ENCODE assay signal across 8 cellular contexts in genomic region chr1:25397422-25397992, GRCh38. TPM values are rescaled to one million over a fixed set of nuclear protein-coding genes. Genes with fewer than 3 reads are reported as not detected.
DNase-seq lines count a peak whose midpoint lies in the region; ATAC-seq and TF ChIP-seq lines count a peak whose summit lies in the region.
"Not testable (repeated sequence)": the region's sequence is repeated elsewhere in the genome, so short reads cannot be mapped to it uniquely, and the experiment has no call there.
"Had no signal": no experiment of that assay in that cellular context is flagged by ENCODE, and none has a peak within 500 bp of the region (broad histone marks: within the 10 kb centered on the region; RNA-seq: fewer than 3 reads in every experiment).

No MANE protein-coding gene starts in this region.

- H3F3A ChIP-seq in GM23338 (replicated peaks; ENCODE audit: low read depth): not testable (repeated sequence)

- ATAC-seq in GM23338 (peak; percentile 35; the same call in 1 of the 3 replicates), activated B cell treated with CpG ODN at 0.5 μM for 24 hours (ENCODE audit: low read depth) (peak; percentile 21), heart right ventricle (peak in 6 of 8 donors; percentile 39 to 80 (median 52)), right lobe of liver (peak in 3 of 4 donors; percentile 33 to 48 (median 42))
- ATAC-seq in stimulated activated naive B cell treated with anti-CD40 and anti-IgM and Interleukin-4, amounts not matched to agents 10 μg/mL and 1 μg/mL and 100 μg/mL, for 72 hours (replicated peaks): peak; percentile 42 to 69

- not testable (repeated sequence) for H3K4me1 Mint-ChIP-seq in GM23338; activated B cell treated with CpG ODN at 0.5 μM for 24 hours; stimulated activated naive B cell treated with anti-CD40 and anti-IgM and Interleukin-4, amounts not matched to agents 10 μg/mL and 1 μg/mL and 100 μg/mL, for 72 hours

- not testable (repeated sequence) for H3K4me3 ChIP-seq in GM23338; fibroblast of mammary gland (ENCODE audit: control insufficient read depth, low read depth, low read length); heart right ventricle; right lobe of liver

- intact Hi-C loops in activated B cell treated with CpG ODN at 0.5 μM for 24 hours (cut with micrococcal nuclease); heart right ventricle (cut with DNase I); right lobe of liver (cut with DNase I): not testable (repeated sequence)

- DNase-seq in EH (ENCODE audit: low read depth) (peak; percentile 51), fibroblast of mammary gland (ENCODE audit: low read depth) (peak; percentile 38)
- DNase-seq in GM23338 (ENCODE audit: low spot score); activated B cell treated with CpG ODN at 0.5 μM for 24 hours; heart right ventricle; right lobe of liver; stimulated activated naive B cell treated with anti-CD40 and anti-IgM and Interleukin-4, amounts not matched to agents 10 μg/mL and 1 μg/mL and 100 μg/mL, for 72 hours: not testable (repeated sequence)

- not testable (repeated sequence) for H3K4me3 Mint-ChIP-seq in GM23338; activated B cell treated with CpG ODN at 0.5 μM for 24 hours; stimulated activated naive B cell treated with anti-CD40 and anti-IgM and Interleukin-4, amounts not matched to agents 10 μg/mL and 1 μg/mL and 100 μg/mL, for 72 hours

- not testable (repeated sequence) for H3K27ac Mint-ChIP-seq in GM23338; activated B cell treated with CpG ODN at 0.5 μM for 24 hours; stimulated activated naive B cell treated with anti-CD40 and anti-IgM and Interleukin-4, amounts not matched to agents 10 μg/mL and 1 μg/mL and 100 μg/mL, for 72 hours

- H3K9me2 ChIP-seq in GM23338 (ENCODE audit: insufficient read depth): not testable (repeated sequence)

- CTCF ChIA-PET in activated B cell treated with CpG ODN at 0.5 μM for 24 hours (lab: Charles Lee): not testable (repeated sequence)

- H3K4me2 ChIP-seq in GM23338: not testable (repeated sequence)

- TF ChIP-seq CTCF in GM23338 (conservative IDR thresholded peaks at IDR 0.05; ENCODE audit: low read depth in 2 of 2); activated B cell treated with CpG ODN at 0.5 μM for 24 hours (IDR thresholded peaks at IDR 0.05); fibroblast of mammary gland (conservative IDR thresholded peaks at IDR 0.05; ENCODE audit: control insufficient read depth, insufficient read depth, low read depth, low read length); heart right ventricle (IDR thresholded peaks at IDR 0.05); right lobe of liver (IDR thresholded peaks at IDR 0.05): not testable (repeated sequence)

- not testable (repeated sequence) for H3K9me3 Mint-ChIP-seq in GM23338; activated B cell treated with CpG ODN at 0.5 μM for 24 hours; stimulated activated naive B cell treated with anti-CD40 and anti-IgM and Interleukin-4, amounts not matched to agents 10 μg/mL and 1 μg/mL and 100 μg/mL, for 72 hours

- not testable (repeated sequence) for H3K9me3 ChIP-seq in heart right ventricle, right lobe of liver

- H3K36me3 Mint-ChIP-seq in GM23338 (ENCODE audit: low read depth); activated B cell treated with CpG ODN at 0.5 μM for 24 hours (ENCODE audit: low read depth); stimulated activated naive B cell treated with anti-CD40 and anti-IgM and Interleukin-4, amounts not matched to agents 10 μg/mL and 1 μg/mL and 100 μg/mL, for 72 hours: not testable (repeated sequence)

- TF ChIP-seq POLR2A in right lobe of liver (IDR thresholded peaks at IDR 0.05): not testable (repeated sequence)

- not testable (repeated sequence) for H3K4me1 ChIP-seq in GM23338 (ENCODE audit: insufficient read depth); heart right ventricle; right lobe of liver

- H4K20me1 ChIP-seq in GM23338 (replicated peaks; ENCODE audit: insufficient read depth): not testable (repeated sequence)

- POLR2A ChIA-PET in activated B cell treated with CpG ODN at 0.5 μM for 24 hours (lab: Charles Lee): not testable (repeated sequence)

- not testable (repeated sequence) for H3K27me3 Mint-ChIP-seq in GM23338 (ENCODE audit: insufficient read depth, low read depth, poor library complexity); activated B cell treated with CpG ODN at 0.5 μM for 24 hours
- peaks cover 2 to 13% of the 10 kb centered on the region in 2 donors for H3K27me3 Mint-ChIP-seq in stimulated activated naive B cell treated with anti-CD40 and anti-IgM and Interleukin-4, amounts not matched to agents 10 μg/mL and 1 μg/mL and 100 μg/mL, for 72 hours

- not testable (repeated sequence) for H3K27me3 ChIP-seq in GM23338 (ENCODE audit: insufficient read depth); heart right ventricle; right lobe of liver

- H2AFZ ChIP-seq in GM23338: not testable (repeated sequence)

- H3K27ac ChIP-seq in GM23338 (ENCODE audit: low read depth); heart right ventricle; right lobe of liver: not testable (repeated sequence)

- not testable (repeated sequence) for H3K36me3 ChIP-seq in GM23338 (ENCODE audit: insufficient read depth); heart right ventricle; right lobe of liver

- WGBS in heart right ventricle, 2 donors: 60 to 62% methylated on average over 4 to 5 of the region's 13 CpGs
- 50% methylated on average over 4 of the region's 13 CpGs for WGBS in right lobe of liver (ENCODE audit: insufficient coverage, low coverage, low lambda C conversion rate, missing lambda C conversion rate)

- H3K79me2 ChIP-seq in GM23338 (replicated peaks; ENCODE audit: insufficient read depth): not testable (repeated sequence)

RNA-seq across cellular contexts. Expression of gene RHCE, which starts 23.1 kb away (rescaled TPM):
- total RNA-seq in GM23338 (2014; rRNA removed; shearing (Covaris generic)): 0.17 TPM in 1 of 2 replicates, not detected in the other
- polyA plus RNA-seq in GM23338 (2016; fragmentation: Nextera tagmentation; extraction: Ambion mirVana) (0.15 and 0.38 TPM in 2 replicates), heart right ventricle (1 to 10 TPM in 1 of 2 donors, under 1 TPM in 1; 0.17 to 2.6 TPM)
- total RNA-seq in activated B cell treated with CpG ODN at 0.5 μM for 24 hours (not detected in 2 replicates), heart right ventricle (1 to 10 TPM in 4 of 10 donors, under 1 TPM in 6; 0.26 to 4.9 (median 0.92) TPM), right lobe of liver (1 to 10 TPM in 4 of 6 experiments, under 1 TPM in 2; 0.25 to 2.2 (median 1.4) TPM)
- total RNA-seq: A172 had no signal

RNA-seq across cellular contexts. Expression of gene MACO1, which starts 33.2 kb away (rescaled TPM):
- total RNA-seq in GM23338 (2014; rRNA removed; shearing (Covaris generic)): 8.9 and 9.8 TPM in 2 replicates
- polyA plus RNA-seq in GM23338 (2016; fragmentation: Nextera tagmentation; extraction: Ambion mirVana) (10.3 and 10.6 TPM in 2 replicates), heart right ventricle (1 to 10 TPM; 8.7 to 8.9 TPM)
- total RNA-seq in activated B cell treated with CpG ODN at 0.5 μM for 24 hours (17.1 and 19.7 TPM in 2 replicates), heart right ventricle (10 to 100 TPM in 9 of 10 donors, 1 to 10 TPM in 1; 9.4 to 15.5 (median 13.5) TPM), right lobe of liver (10 to 100 TPM; 23.2 to 32.9 (median 27.2) TPM)

RNA-seq across cellular contexts. Expression of gene TMEM50A, which starts 59.4 kb away (rescaled TPM):
- total RNA-seq in GM23338 (2014; rRNA removed; shearing (Covaris generic)): 71.4 and 74.9 TPM in 2 replicates
- polyA plus RNA-seq in GM23338 (2016; fragmentation: Nextera tagmentation; extraction: Ambion mirVana): 181 and 189 TPM in 2 replicates
- 61.0 and 63.5 TPM in 2 replicates for total RNA-seq in activated B cell treated with CpG ODN at 0.5 μM for 24 hours
- total RNA-seq in heart right ventricle: 100 to 1,000 TPM in 1 of 10 donors, 10 to 100 TPM in 9; 69.2 to 128 (median 88.8) TPM
- polyA plus RNA-seq in heart right ventricle: 100 to 1,000 TPM in 1 of 2 donors, 10 to 100 TPM in 1; 84.3 to 102 TPM
- 10 to 100 TPM; 22.2 to 43.1 (median 36.4) TPM for total RNA-seq in right lobe of liver
